ENCODE assay signal across 24 cellular contexts in the genomic region with DNA sequence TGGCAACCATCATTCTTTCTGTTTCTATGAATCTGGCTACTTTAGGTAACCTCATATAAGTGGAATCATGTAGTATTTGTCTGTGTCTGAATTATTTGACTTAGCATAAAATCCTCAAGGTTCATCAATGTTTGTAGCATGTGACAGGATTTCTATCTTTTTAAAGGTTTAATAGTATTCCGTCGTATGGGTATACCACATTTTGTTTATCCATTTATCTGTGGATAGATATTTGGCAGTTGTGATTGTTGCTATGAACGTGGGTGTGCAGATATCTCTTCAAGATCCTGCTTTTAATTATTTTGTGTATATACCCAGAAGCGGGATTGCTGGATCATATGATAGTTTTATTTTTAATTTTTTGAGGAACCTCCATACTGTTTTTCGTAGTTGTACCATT.
"Had no signal": no experiment of that assay in that cellular context is flagged by ENCODE, and none has a peak within 500 bp of the region (broad histone marks: within the 10 kb centered on the region; RNA-seq: fewer than 3 reads in every experiment).

No MANE protein-coding gene starts in this region.

- H3K27ac ChIP-seq: ascending aorta, body of pancreas, SJSA1, WERI-Rb-1 had no signal

- H3K4me1 ChIP-seq: ascending aorta, body of pancreas, SJSA1 had no signal

- DNase-seq: activated CD4-positive, alpha-beta memory T cell treated with anti-CD3 and anti-CD28 coated beads, Interleukin-2, amount 10 ng/mL, durations not matched to agents 7 days and 5 days; activated CD4-positive, alpha-beta T cell treated with anti-CD3 and anti-CD28 coated beads for 36 hours; activated CD4-positive, alpha-beta T cell treated with anti-CD3 and anti-CD28 coated beads, Interleukin-2, amount 50 U/mL, for 1 hour; activated naive CD4-positive, alpha-beta T cell treated with anti-CD3 and anti-CD28 coated beads, Interleukin-2, amount 50 U/mL, for 16 hours; activated T-cell treated with anti-CD3 and anti-CD28 coated beads for 4 hours; activated T-cell treated with anti-CD3 and anti-CD28 coated beads, Interleukin-2, amount 50 U/mL, for 48 hours; amniotic stem cell; body of pancreas; central memory CD4-positive, alpha-beta T cell; MM.1S; NCI-H1105; NCI-H1436; NCI-H1694 treated with DMSO at 0.1 percent for 48 hours; NCI-H2081 treated with DMSO at 0.1 percent for 48 hours; NCI-H446; NCI-H524; PC-3; SHP77; T-helper 1 cell; WERI-Rb-1 had no signal

- FAIRE-seq: bronchial epithelial cell, RCC 7860 had no signal

- H3K36me3 ChIP-seq: ascending aorta, WERI-Rb-1 had no signal

- H3K4me3 ChIP-seq: ascending aorta, body of pancreas, SJSA1 had no signal

- ATAC-seq: activated CD4-positive, alpha-beta T cell treated with anti-CD3 and anti-CD28 coated beads for 36 hours; body of pancreas; PC-3 had no signal

- H3K27me3 ChIP-seq: ascending aorta, body of pancreas, SJSA1 had no signal

- H3K9me3 ChIP-seq: ascending aorta, body of pancreas, SJSA1 had no signal
